17 cellular contexts compared by ENCODE assay signal in the genomic region with DNA sequence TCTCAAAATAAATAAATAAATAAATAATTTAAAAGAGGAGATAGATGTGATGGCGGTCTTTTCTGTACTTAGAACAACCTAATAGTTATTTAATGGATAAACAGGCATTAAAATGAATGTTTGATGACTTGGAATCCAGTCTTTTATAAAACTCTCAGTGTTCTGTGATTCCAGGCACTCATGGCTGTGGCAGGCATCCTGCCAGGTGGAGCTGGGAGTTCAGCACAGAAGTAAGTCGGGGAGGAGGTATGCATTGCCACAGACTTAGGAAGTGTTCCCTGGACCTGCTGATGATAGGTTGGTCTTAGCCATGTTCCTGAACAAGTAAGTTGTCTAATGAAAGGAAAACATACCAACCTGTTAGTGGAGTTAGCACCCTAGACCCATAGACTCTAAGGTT.
"Had no signal": no experiment of that assay in that cellular context is flagged by ENCODE, and none has a peak within 500 bp of the region (broad histone marks: within the 10 kb centered on the region; RNA-seq: fewer than 3 reads in every experiment).

No MANE protein-coding gene starts in this region.

- H3K9me3 ChIP-seq: breast epithelium, lower lobe of right lung, SJCRH30, suprapubic skin had no signal

- ATAC-seq: activated CD4-positive, CD25-positive, alpha-beta regulatory T cell treated with anti-CD3 and anti-CD28 coated beads, Interleukin-2, amount 50 U/mL, for 24 hours; activated naive CD8-positive, alpha-beta T cell treated with anti-CD3 and anti-CD28 coated beads, Interleukin-2, amount 50 U/mL, for 24 hours; activated T-cell treated with anti-CD3 and anti-CD28 coated beads, Interleukin-2, amount 50 U/mL, for 4 hours; lower lobe of right lung; stimulated activated naive CD8-positive, alpha-beta T cell treated with anti-CD3 and anti-CD28 coated beads, Interleukin-15, Interleukin-2, amounts not matched to agents 100 U/mL and 50 U/mL, for 24 hours had no signal

- H3K27me3 ChIP-seq: breast epithelium, suprapubic skin had no signal

- DNase-seq: activated CD4-positive, alpha-beta T cell treated with anti-CD3 and anti-CD28 coated beads, Interleukin-2, amount 10 ng/mL, durations not matched to agents 7 days and 5 days; activated CD8-positive, alpha-beta memory T cell treated with anti-CD3 and anti-CD28 coated beads, Interleukin-2, amount 50 U/mL, for 4 hours; activated naive CD4-positive, alpha-beta T cell treated with anti-CD3 and anti-CD28 coated beads for 36 hours; activated naive CD8-positive, alpha-beta T cell treated with anti-CD3 and anti-CD28 coated beads, Interleukin-2, amount 50 U/mL, for 24 hours; activated T-cell treated with anti-CD3 and anti-CD28 coated beads, Interleukin-2, amount 50 U/mL, for 4 hours; aorta; cerebellar nuclear complex; lower lobe of right lung; occipital lobe; SJCRH30; stimulated activated naive CD8-positive, alpha-beta T cell treated with anti-CD3 and anti-CD28 coated beads, Interleukin-15, Interleukin-2, amounts not matched to agents 100 U/mL and 50 U/mL, for 24 hours; T1000 had no signal

- H3K4me3 ChIP-seq: breast epithelium, lower lobe of right lung, SJCRH30, skin epidermis, suprapubic skin had no signal

- H3K4me1 ChIP-seq: SJCRH30 had no signal

- H3K36me3 ChIP-seq: breast epithelium, lower lobe of right lung, SJCRH30, suprapubic skin had no signal

- H3K27ac ChIP-seq: epithelial cell of prostate, SJCRH30 had no signal
